In genomic region chr12:122545855-122546254, GRCh38 we compare ENCODE assay signal across 22 cellular contexts. TPM values are rescaled to one million over a fixed set of nuclear protein-coding genes. Genes with fewer than 3 reads are reported as not detected.
DNase-seq lines count a peak whose midpoint lies in the region; ATAC-seq and TF ChIP-seq lines count a peak whose summit lies in the region.
"Had no signal": no experiment of that assay in that cellular context is flagged by ENCODE, and none has a peak within 500 bp of the region (broad histone marks: within the 10 kb centered on the region; RNA-seq: fewer than 3 reads in every experiment).

No MANE protein-coding gene starts in this region.

- CTCF ChIA-PET in HEK293 (lab: Yijun Ruan, JAX): no interaction called here

- no peak overlapping the region for H3K27ac ChIP-seq in HEK293 (ENCODE audit: extremely low read depth, low read depth, low read length)
- H3K27ac ChIP-seq: ascending aorta, upper lobe of left lung had no signal

- H3K4me3 Mint-ChIP-seq in naive B cell: peak overlapping the region in 4 of 8 donors; percentile 18 to 71 (median 66)
- H3K4me3 Mint-ChIP-seq: mesothelial cell of epicardium, neural crest cell had no signal

- H3K9me3 ChIP-seq in HEK293 (ENCODE audit: control insufficient read depth, insufficient read depth, low read depth, low read length): no peaks in the 10 kb centered on the region
- H3K9me3 ChIP-seq: ascending aorta, BE2C, upper lobe of left lung had no signal

- H3K36me3 ChIP-seq in HEK293 (ENCODE audit: control insufficient read depth in 2 of 2, insufficient read depth in 1 of 2, low read length in 2 of 2): peaks cover 80 to 82% of the 10 kb centered on the region in 2 experiments

- peaks cover 12 to 23% (median 19%) of the 10 kb centered on the region in 3 donors for H3K4me1 Mint-ChIP-seq in naive B cell
- H3K4me1 Mint-ChIP-seq: mesothelial cell of epicardium, neural crest cell had no signal

- H3K9me3 Mint-ChIP-seq in naive B cell: no peaks in the 10 kb centered on the region
- H3K9me3 Mint-ChIP-seq: mesothelial cell of epicardium, neural crest cell had no signal

- no peak for TF ChIP-seq CTCF in HEK293 (tag by site-specific recombination; IDR thresholded peaks at IDR 0.05)

- H3K27ac Mint-ChIP-seq in naive B cell: peak overlapping the region in 4 of 6 donors; percentile 22 to 86 (median 68)
- H3K27ac Mint-ChIP-seq: mesothelial cell of epicardium had no signal

- POLR2A ChIA-PET in HEK293 (lab: Yijun Ruan, JAX): no interaction called here

- peaks cover 0 to 12% of the 10 kb centered on the region in 2 donors for H3K36me3 Mint-ChIP-seq in naive B cell

- DNase-seq in naive B cell (no peak), NCI-H526 (lab: John Stamatoyannopoulos, UW) (no peak), COLO668 (lab: John Stamatoyannopoulos, UW; ENCODE audit: unreplicated experiment) (no peak), NCI-H1417 treated with DMSO at 0.1 percent for 48 hours (lab: John Stamatoyannopoulos, UW) (no peak)
- DNase-seq: activated CD4-positive, CD25-positive, alpha-beta regulatory T cell treated with anti-CD3 and anti-CD28 coated beads, Interleukin-2, amount 50 U/mL, for 72 hours; activated CD8-positive, alpha-beta memory T cell treated with anti-CD3 and anti-CD28 coated beads, Interleukin-2, amount 50 U/mL, for 4 hours; activated naive CD4-positive, alpha-beta T cell treated with Interleukin-2 at 50 U/mL for 16 hours; BE2C; hypothalamus; KBM-7; kidney glomerular epithelial cell; stimulated activated CD4-positive, alpha-beta T cell treated with anti-CD3 and anti-CD28 coated beads, Interleukin-12 subunit alpha, Interleukin-12 subunit beta, amount 100 ng/mL, for 4 hours; stimulated activated naive CD4-positive, alpha-beta T cell treated with Interleukin-2 at 50 U/mL for 16 hours; upper lobe of left lung had no signal

- H3K4me3 ChIP-seq in HEK293 (ENCODE audit: low read depth, low read length): no peak overlapping the region
- H3K4me3 ChIP-seq: ascending aorta, upper lobe of left lung had no signal

- no peaks in the 10 kb centered on the region for H3K27me3 Mint-ChIP-seq in naive B cell

- ATAC-seq in GM18861 (IDR thresholded peaks at IDR 0.05; ENCODE audit: unreplicated experiment) (peak; percentile 75), HG03175 (IDR thresholded peaks at IDR 0.05; ENCODE audit: unreplicated experiment) (peak; percentile 76), naive B cell (ENCODE audit: low read depth in 2 of 2) (peak in 1 of 2 donors; percentile 48), GM18519 (IDR thresholded peaks at IDR 0.05; ENCODE audit: low FRiP score, unreplicated experiment) (no peak)
- ATAC-seq: Right ventricle myocardium inferior had no signal

- H3K4me1 ChIP-seq in HEK293 (ENCODE audit: control insufficient read depth, insufficient read depth, low read length): no peaks in the 10 kb centered on the region
- H3K4me1 ChIP-seq: ascending aorta, BE2C, upper lobe of left lung had no signal

TF ChIP-seq in HEK293, 187 proteins besides CTCF, POLR2A, EP300 and RAD21:
- TF ChIP-seq ZNF214 (tag by site-specific recombination; IDR thresholded peaks at IDR 0.05; ENCODE audit: borderline replicate concordance): no peak
- TF ChIP-seq ZNF121 (tag by site-specific recombination; IDR thresholded peaks at IDR 0.05): peak; percentile 35; the same call in 1 of the 2 replicates
- TF ChIP-seq, protein P1, sequence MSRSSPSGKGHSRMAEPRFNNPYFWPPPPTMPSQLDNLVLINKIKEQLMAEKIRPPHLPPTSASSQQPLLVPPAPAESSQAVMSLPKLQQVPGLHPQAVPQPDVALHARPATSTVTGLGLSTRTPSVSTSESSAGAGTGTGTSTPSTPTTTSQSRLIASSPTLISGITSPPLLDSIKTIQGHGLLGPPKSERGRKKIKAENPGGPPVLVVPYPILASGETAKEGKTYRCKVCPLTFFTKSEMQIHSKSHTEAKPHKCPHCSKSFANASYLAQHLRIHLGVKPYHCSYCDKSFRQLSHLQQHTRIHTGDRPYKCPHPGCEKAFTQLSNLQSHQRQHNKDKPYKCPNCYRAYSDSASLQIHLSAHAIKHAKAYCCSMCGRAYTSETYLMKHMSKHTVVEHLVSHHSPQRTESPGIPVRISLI (tag by site-specific recombination; IDR thresholded peaks at IDR 0.05): no peak

RNA-seq across cellular contexts. Expression of gene KNTC1, which starts 18.8 kb away (rescaled TPM):
- 1 to 10 TPM in 5 of 6 donors, not detected in 1; 2.1 to 6.3 (median 3.7) TPM for polyA plus RNA-seq in naive B cell (ENCODE audit: low read depth in 6 of 6)

RNA-seq across cellular contexts. Expression of gene RSRC2, which starts 19.1 kb away (rescaled TPM):
- polyA plus RNA-seq in naive B cell (ENCODE audit: low read depth in 6 of 6): 10 to 100 TPM in 5 of 6 donors, 1 to 10 TPM in 1; 9.4 to 63.8 (median 30.3) TPM

RNA-seq across cellular contexts. Expression of gene ZCCHC8, which starts 45.1 kb away (rescaled TPM):
- 10 to 100 TPM in 4 of 6 donors, 1 to 10 TPM in 2; 6.2 to 15.7 (median 12.8) TPM for polyA plus RNA-seq in naive B cell (ENCODE audit: low read depth in 6 of 6)
